ENCODE assay signal across 8 cellular contexts in the genomic region with DNA sequence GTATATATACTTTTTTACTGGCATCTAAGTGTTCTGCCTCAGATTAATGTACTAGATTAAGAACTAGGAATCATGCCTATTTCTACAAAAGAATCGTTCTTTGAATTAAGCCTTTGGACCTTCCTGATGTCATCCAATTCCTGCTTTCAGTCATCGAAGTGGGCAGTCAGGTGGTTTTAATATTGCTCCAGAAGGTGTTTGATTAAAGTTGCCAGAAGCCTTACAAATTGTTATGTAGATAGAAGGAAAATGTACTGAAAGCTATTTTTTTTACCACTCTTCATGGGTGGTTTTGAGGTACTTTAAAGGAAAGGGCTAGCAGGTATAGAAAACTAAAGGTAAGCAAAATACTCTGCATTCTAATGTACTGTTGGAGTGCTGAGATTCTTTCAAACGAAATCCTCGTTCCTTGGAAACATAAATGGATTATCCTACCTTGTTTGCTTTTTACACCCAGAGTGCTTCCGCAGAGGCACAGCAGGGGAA. TPM values are rescaled to one million over a fixed set of nuclear protein-coding genes. Genes with fewer than 3 reads are reported as not detected.
DNase-seq lines count a peak whose midpoint lies in the region; ATAC-seq and TF ChIP-seq lines count a peak whose summit lies in the region.

No MANE protein-coding gene starts in this region.

- peak overlapping the region; percentile 63 to 77 (median 70) for H3K4me3 ChIP-seq in BLaER1 treated with 17β-estradiol and CSF1 and Interleukin-3, amounts not matched to agents 10 nM and 100 nM
- H3K4me3 ChIP-seq in HL-60 (replicated peaks; ENCODE audit: insufficient read depth, low read length) (peak overlapping the region; percentile 54), body of pancreas (peak overlapping the region in 1 of 2 donors; percentile 36), lung (peak overlapping the region; percentile 45)

- no peak for ATAC-seq in body of pancreas
- no peak for ATAC-seq in lung (ENCODE audit: insufficient read depth, low FRiP score)

- peak overlapping the region; percentile 73 to 99 (median 91) for H3K4me2 ChIP-seq in BLaER1 treated with 17β-estradiol and CSF1 and Interleukin-3, amounts not matched to agents 10 nM and 100 nM

- H3K27me3 ChIP-seq in BLaER1 treated with 17β-estradiol and CSF1 and Interleukin-3, amounts not matched to agents 10 nM and 100 nM: no peaks in the 10 kb centered on the region
- H3K27me3 ChIP-seq in HL-60 (ENCODE audit: insufficient read depth, poor library complexity, severe bottlenecking) (no peaks in the 10 kb centered on the region), body of pancreas (no peaks in the 10 kb centered on the region), lung (ENCODE audit: control insufficient read depth, insufficient read depth) (no peaks in the 10 kb centered on the region)

- peak overlapping the region; percentile 92 to 100 (median 98) for H3K9ac ChIP-seq in BLaER1 treated with 17β-estradiol and CSF1 and Interleukin-3, amounts not matched to agents 10 nM and 100 nM

- H3K4me1 ChIP-seq in BLaER1 treated with 17β-estradiol and CSF1 and Interleukin-3, amounts not matched to agents 10 nM and 100 nM: peaks cover 15 to 46% (median 22%) of the 10 kb centered on the region in 10 experiments
- H3K4me1 ChIP-seq in body of pancreas: peaks cover 15% of the 10 kb centered on the region
- peaks cover 5 to 9% of the 10 kb centered on the region in 2 donors for H3K4me1 ChIP-seq in lung (ENCODE audit: control insufficient read depth in 2 of 2, insufficient read depth in 2 of 2, low read length in 2 of 2)

- 1 to 7% methylated on average over 5 of the region's 5 CpGs for WGBS in body of pancreas, 2 donors
- WGBS in lung, 2 donors: 4 to 8% methylated on average over 5 of the region's 5 CpGs

- H3K9me3 ChIP-seq in BLaER1 treated with 17β-estradiol and CSF1 and Interleukin-3, amounts not matched to agents 10 nM and 100 nM (replicated peaks in 1 of 11): no peaks in the 10 kb centered on the region
- H3K9me3 ChIP-seq in body of pancreas (no peaks in the 10 kb centered on the region), lung (ENCODE audit: control insufficient read depth in 2 of 2, insufficient read depth in 1 of 2, low read length in 1 of 2) (no peaks in the 10 kb centered on the region)

- H3K36me3 ChIP-seq in BLaER1 treated with 17β-estradiol and CSF1 and Interleukin-3, amounts not matched to agents 10 nM and 100 nM: peaks cover 11 to 51% (median 22%) of the 10 kb centered on the region in 11 experiments; a peak in 21 of 22 replicates
- H3K36me3 ChIP-seq in body of pancreas (replicated peaks in 1 of 2; ENCODE audit: insufficient read depth in 1 of 2, low read depth in 2 of 2) (no peaks in the 10 kb centered on the region), lung (ENCODE audit: control insufficient read depth in 2 of 2, insufficient read depth in 2 of 2, low read length in 2 of 2) (peaks cover 5% of the 10 kb centered on the region in 2 donors)

- peak overlapping the region; percentile 94 to 100 (median 99) for H3K27ac ChIP-seq in BLaER1 treated with 17β-estradiol and CSF1 and Interleukin-3, amounts not matched to agents 10 nM and 100 nM
- H3K27ac ChIP-seq in HL-60 (replicated peaks): peak overlapping the region; percentile 94
- H3K27ac ChIP-seq in body of pancreas: peak overlapping the region; percentile 91 to 99 (median 96)
- H3K27ac ChIP-seq in lung (ENCODE audit: low read depth in 1 of 2, low read length in 1 of 2): peak overlapping the region; percentile 96 to 99

- H4K20me1 ChIP-seq in BLaER1 treated with 17β-estradiol and CSF1 and Interleukin-3, amounts not matched to agents 10 nM and 100 nM: no peaks in the 10 kb centered on the region; a peak in 1 of 22 replicates

- intact Hi-C loops in body of pancreas (cut with DNase I): no loop called here

- no peak for TF ChIP-seq POLR2A in body of pancreas (IDR thresholded peaks at IDR 0.05)

- DNase-seq in HL-60 (ENCODE audit: low read depth in 1 of 2, low spot score in 1 of 2) (no peak), body of pancreas (no peak), lung (ENCODE audit: low spot score) (no peak), NOMO-1 treated with DMSO at 0.1 percent for 48 hours (lab: John Stamatoyannopoulos, UW; ENCODE audit: unreplicated experiment) (no peak), NK-92 (lab: John Stamatoyannopoulos, UW; ENCODE audit: unreplicated experiment) (no peak), SHP77 (lab: John Stamatoyannopoulos, UW) (no peak)
- no peak for DNase-seq in activated CD8-positive, alpha-beta memory T cell treated with anti-CD3 and anti-CD28 coated beads, Interleukin-2, amount 50 U/mL, for 4 hours

- no peak for TF ChIP-seq CTCF in HL-60 (IDR thresholded peaks at IDR 0.05; ENCODE audit: insufficient read depth, low read length)
- TF ChIP-seq CTCF in body of pancreas (IDR thresholded peaks at IDR 0.05): no peak
- TF ChIP-seq CTCF in lung (IDR thresholded peaks at IDR 0.05; ENCODE audit: control extremely low read depth, extremely low read depth): no peak

RNA-seq across cellular contexts. Expression of a gene that starts 0.7 kb away (rescaled TPM):
- total RNA-seq in body of pancreas: 10 to 100 TPM; 13.5 to 15.5 TPM
- 10 to 100 TPM; 18.8 to 21.1 TPM for total RNA-seq in lung
- 10 to 100 TPM in 1 of 2 donors, 1 to 10 TPM in 1; 7.7 to 22.6 TPM for polyA plus RNA-seq in lung
